1 cellular context compared by ENCODE assay signal in the genomic region with DNA sequence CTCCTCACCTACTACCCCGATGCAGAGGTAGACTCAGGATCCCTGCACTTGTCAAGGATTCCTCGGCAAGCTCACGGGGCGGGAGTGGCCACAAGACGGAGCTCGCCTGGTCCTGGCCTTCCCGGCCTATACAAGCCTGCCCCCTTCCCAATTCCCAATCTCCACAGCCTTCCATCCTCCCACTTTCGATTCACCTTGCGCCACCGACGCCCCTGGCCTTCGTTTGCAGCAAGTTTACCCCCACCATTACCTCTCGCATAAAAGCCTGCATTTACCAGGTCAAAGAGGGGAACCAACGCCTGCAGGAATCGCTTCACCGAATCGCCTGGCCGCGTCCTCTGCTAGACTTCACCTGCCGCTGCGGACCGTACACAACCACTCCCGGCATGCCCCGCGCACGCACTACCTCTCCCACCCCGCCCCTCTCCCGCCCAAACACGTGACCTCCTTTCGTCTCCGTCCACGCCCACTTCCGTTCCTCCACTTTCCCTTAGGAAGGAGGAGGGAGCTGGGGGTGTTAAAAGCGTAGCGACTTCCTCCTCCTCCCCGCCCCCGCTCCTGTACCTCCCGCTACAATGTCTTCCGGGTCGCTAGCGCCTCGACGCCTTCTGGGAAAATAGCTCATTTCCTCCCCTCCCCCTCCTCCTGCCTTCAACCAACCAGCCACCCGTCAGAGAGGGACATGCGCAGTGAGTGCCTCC.
A peak's percentile ranks its signal among the peaks of the same experiment; 100 is the strongest.
TF ChIP-seq lines count a peak whose summit lies in the region.

Gene ORC4, minus strand, starts transcription at position 380 of the 701 bp plus-strand sequence. CDS start 44,779 bp downstream, outside the sequence.

TF ChIP-seq in HepG2, 621 proteins besides CTCF, POLR2A, EP300 and RAD21 (continued from another document and continues in another):
- peak; percentile 93 for TF ChIP-seq ZNF574 (CRISPR knock-in tag; IDR thresholded peaks at IDR 0.05)
- TF ChIP-seq ZNF251 (CRISPR knock-in tag; IDR thresholded peaks at IDR 0.05), result 0 out of 2 replicates have a peak, but pooled peaks have one; percentile 72
- TF ChIP-seq RXRA (CRISPR knock-in tag; IDR thresholded peaks at IDR 0.05), result peak; percentile 65; the same call in 1 of the 2 replicates
- TF ChIP-seq SNRNP70 (IDR thresholded peaks at IDR 0.05; ENCODE audit: low read depth, low read length), result no peak
- peak; percentile 21; the same call in 1 of the 2 replicates for TF ChIP-seq ZSCAN31 (CRISPR knock-in tag; IDR thresholded peaks at IDR 0.05; ENCODE audit: low read depth)
- no peak for TF ChIP-seq ZNF703 (CRISPR knock-in tag; IDR thresholded peaks at IDR 0.05; ENCODE audit: borderline replicate concordance)
- TF ChIP-seq ZNF333 (CRISPR knock-in tag; IDR thresholded peaks at IDR 0.05; ENCODE audit: borderline replicate concordance), result peak; percentile 94
- TF ChIP-seq ERF (CRISPR knock-in tag; IDR thresholded peaks at IDR 0.05), result peak; percentile 94
- TF ChIP-seq TFDP1 (CRISPR knock-in tag; IDR thresholded peaks at IDR 0.05; ENCODE audit: borderline replicate concordance), result peak; percentile 52; the same call in 1 of the 2 replicates
- TF ChIP-seq IKZF1 (IDR thresholded peaks at IDR 0.05), result no peak
- peak; percentile 78; the same call in 1 of the 2 replicates for TF ChIP-seq ZNF800 (CRISPR knock-in tag; IDR thresholded peaks at IDR 0.05)
- TF ChIP-seq, protein P1, sequence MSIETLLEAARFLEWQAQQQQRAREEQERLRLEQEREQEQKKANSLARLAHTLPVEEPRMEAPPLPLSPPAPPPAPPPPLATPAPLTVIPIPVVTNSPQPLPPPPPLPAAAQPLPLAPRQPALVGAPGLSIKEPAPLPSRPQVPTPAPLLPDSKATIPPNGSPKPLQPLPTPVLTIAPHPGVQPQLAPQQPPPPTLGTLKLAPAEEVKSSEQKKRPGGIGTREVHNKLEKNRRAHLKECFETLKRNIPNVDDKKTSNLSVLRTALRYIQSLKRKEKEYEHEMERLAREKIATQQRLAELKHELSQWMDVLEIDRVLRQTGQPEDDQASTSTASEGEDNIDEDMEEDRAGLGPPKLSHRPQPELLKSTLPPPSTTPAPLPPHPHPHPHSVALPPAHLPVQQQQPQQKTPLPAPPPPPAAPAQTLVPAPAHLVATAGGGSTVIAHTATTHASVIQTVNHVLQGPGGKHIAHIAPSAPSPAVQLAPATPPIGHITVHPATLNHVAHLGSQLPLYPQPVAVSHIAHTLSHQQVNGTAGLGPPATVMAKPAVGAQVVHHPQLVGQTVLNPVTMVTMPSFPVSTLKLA (IDR thresholded peaks at IDR 0.05), result peak; percentile 91
- TF ChIP-seq AHR (CRISPR knock-in tag; IDR thresholded peaks at IDR 0.05), result peak; percentile 89
- TF ChIP-seq ZFP37 (CRISPR knock-in tag; IDR thresholded peaks at IDR 0.05; ENCODE audit: borderline replicate concordance), result peak; percentile 96
- TF ChIP-seq FOXA3 (CRISPR knock-in tag; IDR thresholded peaks at IDR 0.05), result peak; percentile 73
- TF ChIP-seq FOSL1 (CRISPR knock-in tag; IDR thresholded peaks at IDR 0.05; ENCODE audit: borderline replicate concordance), result no peak
- TF ChIP-seq ZNF839 (CRISPR knock-in tag; IDR thresholded peaks at IDR 0.05; ENCODE audit: borderline replicate concordance), result peak; percentile 90; the same call in 1 of the 2 replicates
- no peak for TF ChIP-seq MLLT10 (CRISPR knock-in tag; IDR thresholded peaks at IDR 0.05)
- no peak for TF ChIP-seq ZSCAN22 (CRISPR knock-in tag; IDR thresholded peaks at IDR 0.05)
- TF ChIP-seq GATA4 (IDR thresholded peaks at IDR 0.05; ENCODE audit: borderline replicate concordance, low read depth), result peak; percentile 84; the same call in 1 of the 2 replicates
- TF ChIP-seq ZNF431 (CRISPR knock-in tag; IDR thresholded peaks at IDR 0.05; ENCODE audit: borderline replicate concordance, low read depth), result peak; percentile 98; the same call in 1 of the 2 replicates
- no peak for TF ChIP-seq GZF1 (CRISPR knock-in tag; IDR thresholded peaks at IDR 0.05)
- peak; percentile 71; the same call in 1 of the 2 replicates for TF ChIP-seq ESRRA (CRISPR knock-in tag; IDR thresholded peaks at IDR 0.05; ENCODE audit: low read depth)
- TF ChIP-seq, protein P2, sequence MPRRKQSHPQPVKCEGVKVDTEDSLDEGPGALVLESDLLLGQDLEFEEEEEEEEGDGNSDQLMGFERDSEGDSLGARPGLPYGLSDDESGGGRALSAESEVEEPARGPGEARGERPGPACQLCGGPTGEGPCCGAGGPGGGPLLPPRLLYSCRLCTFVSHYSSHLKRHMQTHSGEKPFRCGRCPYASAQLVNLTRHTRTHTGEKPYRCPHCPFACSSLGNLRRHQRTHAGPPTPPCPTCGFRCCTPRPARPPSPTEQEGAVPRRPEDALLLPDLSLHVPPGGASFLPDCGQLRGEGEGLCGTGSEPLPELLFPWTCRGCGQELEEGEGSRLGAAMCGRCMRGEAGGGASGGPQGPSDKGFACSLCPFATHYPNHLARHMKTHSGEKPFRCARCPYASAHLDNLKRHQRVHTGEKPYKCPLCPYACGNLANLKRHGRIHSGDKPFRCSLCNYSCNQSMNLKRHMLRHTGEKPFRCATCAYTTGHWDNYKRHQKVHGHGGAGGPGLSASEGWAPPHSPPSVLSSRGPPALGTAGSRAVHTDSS (CRISPR knock-in tag; conservative IDR thresholded peaks at IDR 0.05), result 0 out of 2 replicates have a peak, but pooled peaks have one; percentile 70
- TF ChIP-seq ATRX (CRISPR knock-in tag; IDR thresholded peaks at IDR 0.05; ENCODE audit: borderline replicate concordance), result no peak
- TF ChIP-seq KLF15 (CRISPR knock-in tag; IDR thresholded peaks at IDR 0.05; ENCODE audit: borderline replicate concordance), result peak; percentile 47; the same call in 1 of the 2 replicates
- TF ChIP-seq ZNF496 (CRISPR knock-in tag; IDR thresholded peaks at IDR 0.05; ENCODE audit: insufficient replicate concordance), result no peak
- TF ChIP-seq, protein P3, sequence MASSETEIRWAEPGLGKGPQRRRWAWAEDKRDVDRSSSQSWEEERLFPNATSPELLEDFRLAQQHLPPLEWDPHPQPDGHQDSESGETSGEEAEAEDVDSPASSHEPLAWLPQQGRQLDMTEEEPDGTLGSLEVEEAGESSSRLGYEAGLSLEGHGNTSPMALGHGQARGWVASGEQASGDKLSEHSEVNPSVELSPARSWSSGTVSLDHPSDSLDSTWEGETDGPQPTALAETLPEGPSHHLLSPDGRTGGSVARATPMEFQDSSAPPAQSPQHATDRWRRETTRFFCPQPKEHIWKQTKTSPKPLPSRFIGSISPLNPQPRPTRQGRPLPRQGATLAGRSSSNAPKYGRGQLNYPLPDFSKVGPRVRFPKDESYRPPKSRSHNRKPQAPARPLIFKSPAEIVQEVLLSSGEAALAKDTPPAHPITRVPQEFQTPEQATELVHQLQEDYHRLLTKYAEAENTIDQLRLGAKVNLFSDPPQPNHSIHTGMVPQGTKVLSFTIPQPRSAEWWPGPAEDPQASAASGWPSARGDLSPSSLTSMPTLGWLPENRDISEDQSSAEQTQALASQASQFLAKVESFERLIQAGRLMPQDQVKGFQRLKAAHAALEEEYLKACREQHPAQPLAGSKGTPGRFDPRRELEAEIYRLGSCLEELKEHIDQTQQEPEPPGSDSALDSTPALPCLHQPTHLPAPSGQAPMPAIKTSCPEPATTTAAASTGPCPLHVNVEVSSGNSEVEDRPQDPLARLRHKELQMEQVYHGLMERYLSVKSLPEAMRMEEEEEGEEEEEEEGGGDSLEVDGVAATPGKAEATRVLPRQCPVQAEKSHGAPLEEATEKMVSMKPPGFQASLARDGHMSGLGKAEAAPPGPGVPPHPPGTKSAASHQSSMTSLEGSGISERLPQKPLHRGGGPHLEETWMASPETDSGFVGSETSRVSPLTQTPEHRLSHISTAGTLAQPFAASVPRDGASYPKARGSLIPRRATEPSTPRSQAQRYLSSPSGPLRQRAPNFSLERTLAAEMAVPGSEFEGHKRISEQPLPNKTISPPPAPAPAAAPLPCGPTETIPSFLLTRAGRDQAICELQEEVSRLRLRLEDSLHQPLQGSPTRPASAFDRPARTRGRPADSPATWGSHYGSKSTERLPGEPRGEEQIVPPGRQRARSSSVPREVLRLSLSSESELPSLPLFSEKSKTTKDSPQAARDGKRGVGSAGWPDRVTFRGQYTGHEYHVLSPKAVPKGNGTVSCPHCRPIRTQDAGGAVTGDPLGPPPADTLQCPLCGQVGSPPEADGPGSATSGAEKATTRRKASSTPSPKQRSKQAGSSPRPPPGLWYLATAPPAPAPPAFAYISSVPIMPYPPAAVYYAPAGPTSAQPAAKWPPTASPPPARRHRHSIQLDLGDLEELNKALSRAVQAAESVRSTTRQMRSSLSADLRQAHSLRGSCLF (CRISPR knock-in tag; IDR thresholded peaks at IDR 0.05; ENCODE audit: borderline replicate concordance), result no peak
- peak; percentile 99; the same call in 1 of the 2 replicates for TF ChIP-seq ZNF572 (CRISPR knock-in tag; IDR thresholded peaks at IDR 0.05)
- TF ChIP-seq KMT2B (CRISPR knock-in tag; IDR thresholded peaks at IDR 0.05), result peak; percentile 96
- peak; percentile 95 for TF ChIP-seq DR1 (CRISPR knock-in tag; IDR thresholded peaks at IDR 0.05)
- no peak for TF ChIP-seq NR3C1 (CRISPR knock-in tag; IDR thresholded peaks at IDR 0.05)
- TF ChIP-seq NONO (IDR thresholded peaks at IDR 0.05), result no peak
- TF ChIP-seq NONO (CRISPR knock-in tag; conservative IDR thresholded peaks at IDR 0.05), result peak; percentile 97
- TF ChIP-seq SIX4 (CRISPR knock-in tag; IDR thresholded peaks at IDR 0.05), result peak; percentile 37; the same call in 1 of the 2 replicates
- TF ChIP-seq MIER2 (CRISPR knock-in tag; IDR thresholded peaks at IDR 0.05), result 0 out of 2 replicates have a peak, but pooled peaks have one; percentile 21
- TF ChIP-seq KMT2A (CRISPR knock-in tag; IDR thresholded peaks at IDR 0.05), result peak; percentile 97
- TF ChIP-seq SUZ12 (IDR thresholded peaks at IDR 0.05; ENCODE audit: low read depth, low read length), result peak; percentile 42
- no peak for TF ChIP-seq KAT2B (IDR thresholded peaks at IDR 0.05; ENCODE audit: borderline replicate concordance, low read depth, low read length)
- peak; percentile 93 for TF ChIP-seq ZGPAT (CRISPR knock-in tag; IDR thresholded peaks at IDR 0.05)
- peak; percentile 66; the same call in 1 of the 2 replicates for TF ChIP-seq IRX3 (CRISPR knock-in tag; IDR thresholded peaks at IDR 0.05; ENCODE audit: borderline replicate concordance, low read depth)
- no peak for TF ChIP-seq MTF1 (CRISPR knock-in tag; IDR thresholded peaks at IDR 0.05)
- no peak for TF ChIP-seq ZFP36L2 (CRISPR knock-in tag; IDR thresholded peaks at IDR 0.05)
- peak; percentile 98 for TF ChIP-seq ZNF225 (CRISPR knock-in tag; IDR thresholded peaks at IDR 0.05)
- TF ChIP-seq, protein P4, sequence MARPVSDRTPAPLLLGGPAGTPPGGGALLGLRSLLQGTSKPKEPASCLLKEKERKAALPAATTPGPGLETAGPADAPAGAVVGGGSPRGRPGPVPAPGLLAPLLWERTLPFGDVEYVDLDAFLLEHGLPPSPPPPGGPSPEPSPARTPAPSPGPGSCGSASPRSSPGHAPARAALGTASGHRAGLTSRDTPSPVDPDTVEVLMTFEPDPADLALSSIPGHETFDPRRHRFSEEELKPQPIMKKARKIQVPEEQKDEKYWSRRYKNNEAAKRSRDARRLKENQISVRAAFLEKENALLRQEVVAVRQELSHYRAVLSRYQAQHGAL (CRISPR knock-in tag; IDR thresholded peaks at IDR 0.05; ENCODE audit: not compliant biosample characterization), result peak; percentile 47
- TF ChIP-seq PHF20 (CRISPR knock-in tag; IDR thresholded peaks at IDR 0.05), result peak; percentile 91
